In the genomic region with DNA sequence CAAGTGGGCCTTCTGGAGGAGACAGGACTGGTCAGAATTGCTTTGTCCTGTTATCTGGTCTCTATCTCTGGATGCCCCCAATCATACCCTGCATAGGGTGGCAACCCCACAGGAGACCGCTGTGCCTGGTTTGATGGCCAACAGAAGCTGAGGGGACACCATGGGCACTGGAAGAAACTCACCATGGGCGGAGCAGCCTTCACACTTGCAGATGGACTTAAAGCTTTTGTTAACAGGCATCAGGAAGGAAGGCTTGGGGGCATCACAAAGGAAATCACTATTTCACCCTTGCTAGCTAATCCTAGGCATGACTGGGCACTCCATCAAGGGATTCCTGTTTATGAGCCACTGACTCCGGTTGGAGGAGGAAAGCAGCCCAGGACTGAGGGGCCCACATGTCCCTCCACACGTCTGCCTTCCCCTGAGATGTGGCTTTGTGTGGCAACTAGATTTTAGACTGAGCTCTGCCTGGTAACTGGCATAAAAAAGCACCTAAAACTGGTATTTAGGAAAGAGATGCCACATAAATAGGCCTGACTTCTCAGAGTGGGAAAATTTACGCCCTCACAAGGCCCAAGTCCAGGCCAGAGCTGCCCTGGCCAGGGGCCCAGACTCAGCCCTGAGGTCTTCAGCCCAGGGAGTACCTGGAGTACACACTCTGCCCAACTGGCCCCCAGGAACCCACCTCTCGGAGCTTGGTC, we compare ENCODE assay signal across 19 cellular contexts. TPM values are rescaled to one million over a fixed set of nuclear protein-coding genes. Genes with fewer than 3 reads are reported as not detected.
DNase-seq lines count a peak whose midpoint lies in the region; ATAC-seq and TF ChIP-seq lines count a peak whose summit lies in the region.
"Had no signal": no experiment of that assay in that cellular context is flagged by ENCODE, and none has a peak within 500 bp of the region (broad histone marks: within the 10 kb centered on the region; RNA-seq: fewer than 3 reads in every experiment).

No MANE protein-coding gene starts in this region.

- H3K4me1 Mint-ChIP-seq in activated CD4-positive, alpha-beta T cell treated with anti-CD3 and anti-CD28 coated beads, Interleukin-2, amount 10 ng/mL, durations not matched to agents 7 days and 5 days = peaks cover 23% of the 10 kb centered on the region
- peaks cover 15% of the 10 kb centered on the region for H3K4me1 Mint-ChIP-seq in activated CD4-positive, alpha-beta T cell treated with anti-CD3 and anti-CD28 coated beads, Interleukin-2, amount 10 ng/mL, durations not matched to agents 24 days and 14 days
- H3K4me1 Mint-ChIP-seq in CD4-positive, alpha-beta T cell (ENCODE audit: low read depth) = peaks cover 29% of the 10 kb centered on the region
- peaks cover 12 to 16% (median 14%) of the 10 kb centered on the region in 3 donors for H3K4me1 Mint-ChIP-seq in CD8-positive, alpha-beta memory T cell

- no peaks in the 10 kb centered on the region for H3K9me3 ChIP-seq in uterus
- no peaks in the 10 kb centered on the region for H3K9me3 ChIP-seq in CD4-positive, alpha-beta T cell (ENCODE audit: control insufficient read depth, low read length)
- H3K9me3 ChIP-seq in CD8-positive, alpha-beta memory T cell (ENCODE audit: low read length) = no peaks in the 10 kb centered on the region

- no peak overlapping the region for H3K4me3 ChIP-seq in uterus
- no peak overlapping the region for H3K4me3 ChIP-seq in CD8-positive, alpha-beta memory T cell (ENCODE audit: low read length)

- peaks cover under 1% of the 10 kb centered on the region for H3K27me3 Mint-ChIP-seq in activated CD4-positive, alpha-beta T cell treated with anti-CD3 and anti-CD28 coated beads, Interleukin-2, amount 10 ng/mL, durations not matched to agents 7 days and 5 days
- H3K27me3 Mint-ChIP-seq in activated CD4-positive, alpha-beta T cell treated with anti-CD3 and anti-CD28 coated beads, Interleukin-2, amount 10 ng/mL, durations not matched to agents 24 days and 14 days = no peaks in the 10 kb centered on the region
- no peaks in the 10 kb centered on the region for H3K27me3 Mint-ChIP-seq in CD4-positive, alpha-beta T cell
- peaks cover 1 to 2% of the 10 kb centered on the region in 2 donors for H3K27me3 Mint-ChIP-seq in CD8-positive, alpha-beta memory T cell

- CTCF ChIA-PET in activated CD4-positive, alpha-beta T cell treated with anti-CD3 and anti-CD28 coated beads, Interleukin-2, amount 10 ng/mL, durations not matched to agents 7 days and 5 days (lab: Charles Lee) = interaction anchor here (4.3 kb wide), 1 partner anchor 11 kb away, joined by 19 read pairs; no protein-coding TSS in a partner anchor
- CTCF ChIA-PET in CD4-positive, alpha-beta T cell (lab: Charles Lee) = no interaction called here
- CTCF ChIA-PET in CD8-positive, alpha-beta memory T cell (lab: Charles Lee) = no interaction called here

- H3K36me3 Mint-ChIP-seq in activated CD4-positive, alpha-beta T cell treated with anti-CD3 and anti-CD28 coated beads, Interleukin-2, amount 10 ng/mL, durations not matched to agents 7 days and 5 days (ENCODE audit: low read depth) = peaks cover 3% of the 10 kb centered on the region
- no peaks in the 10 kb centered on the region for H3K36me3 Mint-ChIP-seq in activated CD4-positive, alpha-beta T cell treated with anti-CD3 and anti-CD28 coated beads, Interleukin-2, amount 10 ng/mL, durations not matched to agents 24 days and 14 days (ENCODE audit: low read depth)
- H3K36me3 Mint-ChIP-seq in CD4-positive, alpha-beta T cell (ENCODE audit: low read depth) = no peaks in the 10 kb centered on the region
- no peaks in the 10 kb centered on the region for H3K36me3 Mint-ChIP-seq in CD8-positive, alpha-beta memory T cell

- ATAC-seq in sciatic nerve = no peak
- ATAC-seq in CD4-positive, alpha-beta T cell (ENCODE audit: poor library complexity) = no peak
- ATAC-seq: activated CD4-positive, CD25-positive, alpha-beta regulatory T cell treated with anti-CD3 and anti-CD28 coated beads, Interleukin-2, amount 50 U/mL, for 24 hours had no signal

- H3K4me3 Mint-ChIP-seq in activated CD4-positive, alpha-beta T cell treated with anti-CD3 and anti-CD28 coated beads, Interleukin-2, amount 10 ng/mL, durations not matched to agents 7 days and 5 days = no peak overlapping the region
- no peak overlapping the region for H3K4me3 Mint-ChIP-seq in activated CD4-positive, alpha-beta T cell treated with anti-CD3 and anti-CD28 coated beads, Interleukin-2, amount 10 ng/mL, durations not matched to agents 24 days and 14 days
- H3K4me3 Mint-ChIP-seq in CD4-positive, alpha-beta T cell = no peak overlapping the region
- no peak overlapping the region for H3K4me3 Mint-ChIP-seq in CD8-positive, alpha-beta memory T cell
- H3K4me3 Mint-ChIP-seq: dendritic cell treated with granulocyte-macrophage colony-stimulating factor and Interleukin-4, amounts not matched to agents 40 ng/mL and 50 ng/mL, for 4 days; T-helper 2 cell treated with Interferon-gamma antibody and Interleukin-4, amounts not matched to agents 5 μg/mL and 100 μg/mL, for 36 hours had no signal

- peak overlapping the region; percentile 13 for H3K27ac ChIP-seq in layer of hippocampus (ENCODE audit: low read depth, low read length)
- peak overlapping the region; percentile 69 to 78 for H3K27ac ChIP-seq in uterus
- H3K27ac ChIP-seq in CD4-positive, alpha-beta T cell (ENCODE audit: low read depth, low read length) = no peak overlapping the region
- H3K27ac ChIP-seq in CD8-positive, alpha-beta memory T cell (ENCODE audit: low read depth, low read length) = no peak overlapping the region
- H3K27ac ChIP-seq: 22Rv1 had no signal

- no peaks in the 10 kb centered on the region for H3K9me3 Mint-ChIP-seq in activated CD4-positive, alpha-beta T cell treated with anti-CD3 and anti-CD28 coated beads, Interleukin-2, amount 10 ng/mL, durations not matched to agents 7 days and 5 days
- H3K9me3 Mint-ChIP-seq in activated CD4-positive, alpha-beta T cell treated with anti-CD3 and anti-CD28 coated beads, Interleukin-2, amount 10 ng/mL, durations not matched to agents 24 days and 14 days = no peaks in the 10 kb centered on the region
- H3K9me3 Mint-ChIP-seq in CD4-positive, alpha-beta T cell = no peaks in the 10 kb centered on the region
- no peaks in the 10 kb centered on the region for H3K9me3 Mint-ChIP-seq in CD8-positive, alpha-beta memory T cell
- H3K9me3 Mint-ChIP-seq: dendritic cell treated with granulocyte-macrophage colony-stimulating factor and Interleukin-4, amounts not matched to agents 40 ng/mL and 50 ng/mL, for 4 days; T-helper 2 cell treated with Interferon-gamma antibody and Interleukin-4, amounts not matched to agents 5 μg/mL and 100 μg/mL, for 36 hours had no signal

- no peaks in the 10 kb centered on the region for H3K36me3 ChIP-seq in uterus
- H3K36me3 ChIP-seq in CD8-positive, alpha-beta memory T cell (ENCODE audit: insufficient read depth, low read length) = no peaks in the 10 kb centered on the region

- TF ChIP-seq CTCF in uterus (IDR thresholded peaks at IDR 0.05) = no peak
- TF ChIP-seq CTCF in CD4-positive, alpha-beta T cell (IDR thresholded peaks at IDR 0.05) = no peak

- intact Hi-C loops in activated CD4-positive, alpha-beta T cell treated with anti-CD3 and anti-CD28 coated beads, Interleukin-2, amount 10 ng/mL, durations not matched to agents 24 days and 14 days (cut with micrococcal nuclease) = no loop called here
- intact Hi-C loops in sciatic nerve (cut with DNase I) (no loop called here), uterus (cut with DNase I; ENCODE audit: low total_unique reads) (no loop called here)
- intact Hi-C loops in CD4-positive, alpha-beta T cell (cut with DNase I, micrococcal nuclease) = no loop called here

- DNase-seq in activated CD4-positive, alpha-beta T cell treated with anti-CD3 and anti-CD28 coated beads, Interleukin-2, amount 10 ng/mL, durations not matched to agents 7 days and 5 days = no peak
- no peak for DNase-seq in activated CD4-positive, alpha-beta T cell treated with anti-CD3 and anti-CD28 coated beads, Interleukin-2, amount 10 ng/mL, durations not matched to agents 24 days and 14 days
- peak; percentile 4 for DNase-seq in sciatic nerve (ENCODE audit: low spot score)
- no peak for DNase-seq in uterus
- DNase-seq in CD4-positive, alpha-beta T cell = no peak
- no peak for DNase-seq in SW 1271 (lab: John Stamatoyannopoulos, UW)
- no peak for DNase-seq in CD8-positive, alpha-beta memory T cell
- DNase-seq: activated naive CD4-positive, alpha-beta T cell treated with Interleukin-2 at 50 U/mL for 16 hours; erythroblast; MM.1S; NCI-H187; NCI-H510A; SHP77 treated with DMSO at 0.1 percent for 48 hours; stimulated activated CD4-positive, alpha-beta T cell treated with anti-CD3 and anti-CD28 coated beads, Interleukin-2, amount 100 ng/mL, for 24 hours had no signal

- H3K27ac Mint-ChIP-seq in activated CD4-positive, alpha-beta T cell treated with anti-CD3 and anti-CD28 coated beads, Interleukin-2, amount 10 ng/mL, durations not matched to agents 7 days and 5 days = peak overlapping the region; percentile 64
- no peak overlapping the region for H3K27ac Mint-ChIP-seq in activated CD4-positive, alpha-beta T cell treated with anti-CD3 and anti-CD28 coated beads, Interleukin-2, amount 10 ng/mL, durations not matched to agents 24 days and 14 days
- H3K27ac Mint-ChIP-seq in CD4-positive, alpha-beta T cell = no peak overlapping the region
- H3K27ac Mint-ChIP-seq in CD8-positive, alpha-beta memory T cell = peak overlapping the region in 1 of 8 donors; percentile 84
- H3K27ac Mint-ChIP-seq: dendritic cell treated with granulocyte-macrophage colony-stimulating factor and Interleukin-4, amounts not matched to agents 40 ng/mL and 50 ng/mL, for 4 days; T-helper 2 cell treated with Interferon-gamma antibody and Interleukin-4, amounts not matched to agents 5 μg/mL and 100 μg/mL, for 36 hours had no signal

- no peak for TF ChIP-seq POLR2A in uterus (IDR thresholded peaks at IDR 0.05)

- peaks cover 0 to 14% of the 10 kb centered on the region in 2 donors for H3K4me1 ChIP-seq in uterus
- peaks cover 34% of the 10 kb centered on the region for H3K4me1 ChIP-seq in CD8-positive, alpha-beta memory T cell (ENCODE audit: insufficient read depth, low read length)

- H3K27me3 ChIP-seq in layer of hippocampus (ENCODE audit: control insufficient read depth, insufficient read depth, low read length) (no peaks in the 10 kb centered on the region), uterus (no peaks in the 10 kb centered on the region)
- H3K27me3 ChIP-seq in CD4-positive, alpha-beta T cell (ENCODE audit: control insufficient read depth, insufficient read depth, low read length) = no peaks in the 10 kb centered on the region
- H3K27me3 ChIP-seq in CD8-positive, alpha-beta memory T cell (ENCODE audit: insufficient read depth, low read length, poor library complexity, severe bottlenecking) = no peaks in the 10 kb centered on the region

- POLR2A ChIA-PET in activated CD4-positive, alpha-beta T cell treated with anti-CD3 and anti-CD28 coated beads, Interleukin-2, amount 10 ng/mL, durations not matched to agents 7 days and 5 days (lab: Charles Lee) = no interaction called here
- POLR2A ChIA-PET in CD4-positive, alpha-beta T cell (lab: Charles Lee) = no interaction called here
- POLR2A ChIA-PET in CD8-positive, alpha-beta memory T cell (lab: Charles Lee) = no interaction called here

RNA-seq across cellular contexts. Expression of a gene that starts 57.0 kb away (rescaled TPM):
- total RNA-seq in activated CD4-positive, alpha-beta T cell treated with anti-CD3 and anti-CD28 coated beads, Interleukin-2, amount 10 ng/mL, durations not matched to agents 7 days and 5 days = not detected
- not detected in 2 replicates for total RNA-seq in activated CD4-positive, alpha-beta T cell treated with anti-CD3 and anti-CD28 coated beads, Interleukin-2, amount 10 ng/mL, durations not matched to agents 24 days and 14 days
- total RNA-seq in sciatic nerve (48.4 TPM), uterus (100 to 1,000 TPM in 1 of 4 donors, 10 to 100 TPM in 3; 12.8 to 154 (median 44.0) TPM)
- total RNA-seq in CD4-positive, alpha-beta T cell = not detected
- total RNA-seq in CD8-positive, alpha-beta memory T cell = not detected
- polyA plus RNA-seq in CD8-positive, alpha-beta memory T cell = not detected

Comparison
In these comparisons a context has a peak if more than half of its experiments do, and no peak if none do; other contexts are left out.
1. H3K27ac ChIP-seq: peak in layer of hippocampus (single experiment) and uterus (2 of 2); none in CD4-positive, alpha-beta T cell (single experiment) and CD8-positive, alpha-beta memory T cell (single experiment).
2. RNA of a gene that starts 57.0 kb away (total RNA-seq): 12.8 to 154 TPM in uterus and 48.4 TPM in sciatic nerve (single experiment); not detected in activated CD4-positive, alpha-beta T cell treated with anti-CD3 and anti-CD28 coated beads, Interleukin-2, amount 10 ng/mL, durations not matched to agents 7 days and 5 days, not detected in activated CD4-positive, alpha-beta T cell treated with anti-CD3 and anti-CD28 coated beads, Interleukin-2, amount 10 ng/mL, durations not matched to agents 24 days and 14 days, not detected in CD4-positive, alpha-beta T cell and not detected in CD8-positive, alpha-beta memory T cell; every median in the first group is over 10 times any median in the second.